In the genomic region with DNA sequence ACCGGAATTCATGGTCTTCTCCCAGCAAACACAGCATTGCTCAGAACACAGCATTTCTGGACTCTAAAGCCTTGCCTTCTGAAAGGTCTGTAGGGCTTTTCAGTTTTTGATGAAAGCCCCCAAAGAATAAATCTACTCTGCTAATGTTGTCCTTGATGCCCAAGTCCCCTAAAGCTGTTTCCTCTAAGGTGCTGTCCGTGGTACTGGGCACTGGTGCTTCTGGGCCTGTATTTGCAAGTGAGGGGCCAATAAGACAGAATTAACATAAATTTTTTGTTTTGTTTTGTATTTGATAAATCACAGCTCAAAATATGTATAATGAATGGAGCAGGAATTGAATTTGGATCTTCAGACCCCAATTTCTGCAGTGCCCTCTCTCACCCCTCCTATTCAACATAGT, we compare ENCODE assay signal across 19 cellular contexts. TPM values are rescaled to one million over a fixed set of nuclear protein-coding genes. Genes with fewer than 3 reads are reported as not detected.
DNase-seq lines count a peak whose midpoint lies in the region; ATAC-seq, FAIRE-seq and TF ChIP-seq lines count a peak whose summit lies in the region.
"Had no signal": no experiment of that assay in that cellular context is flagged by ENCODE, and none has a peak within 500 bp of the region (broad histone marks: within the 10 kb centered on the region; RNA-seq: fewer than 3 reads in every experiment).

No MANE protein-coding gene starts in this region.

- H3K36me3 ChIP-seq in brain microvascular endothelial cell (replicated peaks), result no peaks in the 10 kb centered on the region
- no peaks in the 10 kb centered on the region for H3K36me3 ChIP-seq in kidney (ENCODE audit: control insufficient read depth in 1 of 2, insufficient read depth in 2 of 2, low read length in 2 of 2)
- H3K36me3 ChIP-seq: HAP-1 had no signal

- no peaks in the 10 kb centered on the region for H3K4me1 ChIP-seq in kidney (ENCODE audit: control insufficient read depth in 1 of 2, insufficient read depth in 1 of 2, low read depth in 1 of 2, low read length in 2 of 2)
- H3K4me1 ChIP-seq: HAP-1 had no signal

- TF ChIP-seq CTCF in brain microvascular endothelial cell (IDR thresholded peaks at IDR 0.05; ENCODE audit: low read depth, low read length, missing control alignments) (no peak), kidney (IDR thresholded peaks at IDR 0.05; ENCODE audit: borderline replicate concordance, extremely low read depth, insufficient read depth) (no peak)

- in situ Hi-C loops in brain microvascular endothelial cell (cut with HindIII; ENCODE audit: low pct_ligation_motif_present, low sequenced_read_pairs), result no loop called here

- DNase-seq in ELR (ENCODE audit: low read depth) (peak; percentile 8), Kasumi-1 (lab: John Stamatoyannopoulos, UW) (peak; percentile 2 to 8), brain microvascular endothelial cell (peak; percentile 12), islet precursor cell (peak; percentile 57), DMS114 treated with DMSO at 0.1 percent for 48 hours (lab: John Stamatoyannopoulos, UW; ENCODE audit: unreplicated experiment) (no peak), C1 segment of cervical spinal cord (lab: John Stamatoyannopoulos, UW) (no peak), kidney (no peak)
- DNase-seq: activated naive CD4-positive, alpha-beta T cell; DMS79; effector CD8-positive, alpha-beta T cell; kidney glomerular epithelial cell; NCI-H510A; posterior cingulate gyrus; stimulated activated naive CD8-positive, alpha-beta T cell treated with anti-CD3 and anti-CD28 coated beads, Interleukin-15, amount 100 ng/mL, for 72 hours had no signal

- no peak overlapping the region for H3K27ac ChIP-seq in brain microvascular endothelial cell
- H3K27ac ChIP-seq in kidney (ENCODE audit: low read depth in 2 of 2, low read length in 2 of 2), result no peak overlapping the region
- H3K27ac ChIP-seq: C4-2B had no signal

- intact Hi-C loops in kidney (cut with DNase I), result no loop called here

- H3K9ac ChIP-seq in kidney (ENCODE audit: low read length in 2 of 2), result no peak overlapping the region

- no peak for ATAC-seq in GM19324 (IDR thresholded peaks at IDR 0.05; ENCODE audit: low FRiP score, unreplicated experiment)
- ATAC-seq: stimulated activated naive CD8-positive, alpha-beta T cell treated with anti-CD3 and anti-CD28 coated beads, Interleukin-15, amount 100 ng/mL, for 72 hours had no signal

- H3K4me3 ChIP-seq in brain microvascular endothelial cell (ENCODE audit: low read depth, low read length), result no peak overlapping the region
- H3K4me3 ChIP-seq in kidney (ENCODE audit: low read length in 2 of 2), result no peak overlapping the region
- H3K4me3 ChIP-seq: HAP-1 had no signal

- no peaks in the 10 kb centered on the region for H3K9me3 ChIP-seq in kidney (ENCODE audit: control insufficient read depth in 1 of 2, low read length in 2 of 2)
- H3K9me3 ChIP-seq: HAP-1 had no signal

- H3K27me3 ChIP-seq in brain microvascular endothelial cell (replicated peaks), result no peaks in the 10 kb centered on the region

- no peak for FAIRE-seq in kidney (lab: Jason Lieb, UNC)

RNA-seq across cellular contexts. Expression of a gene that starts 12.1 kb away (rescaled TPM):
- total RNA-seq in kidney, result not detected
- not detected for polyA plus RNA-seq in kidney (ENCODE audit: insufficient read depth, low read depth, low replicate concordance)
- total RNA-seq: OCI-LY7 had no signal
- polyA plus RNA-seq: IgD-negative memory B cell had no signal

RNA-seq across cellular contexts. Expression of a gene that starts 50.3 kb away (rescaled TPM):
- total RNA-seq in kidney, result 12.0 TPM
- polyA plus RNA-seq in kidney (ENCODE audit: insufficient read depth, low read depth, low replicate concordance), result 17.0 TPM

RNA-seq across cellular contexts. Expression of a gene that starts 57.6 kb away (rescaled TPM):
- 3.3 TPM for total RNA-seq in kidney
- polyA plus RNA-seq in kidney (ENCODE audit: insufficient read depth, low read depth, low replicate concordance), result 4.6 TPM

Comparison
In these comparisons a context has a peak if more than half of its experiments do, and no peak if none do; other contexts are left out.
1. DNase-seq: peak in ELR (single experiment), Kasumi-1 (2 of 2), brain microvascular endothelial cell (single experiment) and islet precursor cell (single experiment); none in DMS114 treated with DMSO at 0.1 percent for 48 hours (single experiment), C1 segment of cervical spinal cord (0 of 14) and kidney (single experiment).